ENCODE assay signal across 19 cellular contexts in genomic region chr9:18989865-18990264, GRCh38. TPM values are rescaled to one million over a fixed set of nuclear protein-coding genes. Genes with fewer than 3 reads are reported as not detected.
DNase-seq lines count a peak whose midpoint lies in the region; ATAC-seq, FAIRE-seq and TF ChIP-seq lines count a peak whose summit lies in the region.
"Had no signal": no experiment of that assay in that cellular context is flagged by ENCODE, and none has a peak within 500 bp of the region (broad histone marks: within the 10 kb centered on the region; RNA-seq: fewer than 3 reads in every experiment).

No MANE protein-coding gene starts in this region.

- WGBS in small intestine, 3 donors: 14 to 83% (median 32%) methylated on average over 4 of the region's 4 CpGs

- no peaks in the 10 kb centered on the region for H3K79me2 ChIP-seq in GM23338 (replicated peaks; ENCODE audit: insufficient read depth)

- H3K9me3 ChIP-seq in colonic mucosa (no peaks in the 10 kb centered on the region), small intestine (ENCODE audit: control insufficient read depth, low read depth) (no peaks in the 10 kb centered on the region)
- H3K9me3 ChIP-seq: A549, Caco-2 had no signal

- no peak for FAIRE-seq in small intestine (lab: Jason Lieb, UNC)
- FAIRE-seq: A549, GM12878, GM18507 had no signal

- no peaks in the 10 kb centered on the region for H3K36me3 Mint-ChIP-seq in GM23338 (ENCODE audit: low read depth)
- H3K36me3 Mint-ChIP-seq: CD8-positive, alpha-beta memory T cell had no signal

- ATAC-seq in GM23338: no peak
- no peak for ATAC-seq in GM21576 (IDR thresholded peaks at IDR 0.05; ENCODE audit: unreplicated experiment)
- ATAC-seq: A549, GM12878 had no signal

- H3K27ac ChIP-seq in GM23338 (ENCODE audit: low read depth): no peak overlapping the region
- H3K27ac ChIP-seq in colonic mucosa: no peak overlapping the region
- no peak overlapping the region for H3K27ac ChIP-seq in small intestine (ENCODE audit: low read depth in 1 of 2, low read length in 1 of 2)
- H3K27ac ChIP-seq: A549, BLaER1, GM23248 had no signal

- no peak overlapping the region for H3K4me2 ChIP-seq in GM23338
- H3K4me2 ChIP-seq: A549, BLaER1 had no signal

- H3F3A ChIP-seq in GM23338 (replicated peaks; ENCODE audit: low read depth): no peaks in the 10 kb centered on the region

- 0 out of 2 replicates have a peak overlapping the region, but pooled peaks have one; percentile 28 for H2AFZ ChIP-seq in GM23338
- H2AFZ ChIP-seq: GM23248 had no signal

- no peaks in the 10 kb centered on the region for H3K27me3 ChIP-seq in GM23338 (ENCODE audit: insufficient read depth)
- H3K27me3 ChIP-seq in colonic mucosa: no peaks in the 10 kb centered on the region
- no peaks in the 10 kb centered on the region for H3K27me3 ChIP-seq in small intestine (ENCODE audit: control insufficient read depth in 2 of 2, insufficient read depth in 2 of 2, low read length in 2 of 2)
- H3K27me3 ChIP-seq: BLaER1 had no signal

- intact Hi-C loops in colonic mucosa (cut with DNase I): no loop called here

- H3K4me3 ChIP-seq in GM23338: no peak overlapping the region
- no peak overlapping the region for H3K4me3 ChIP-seq in colonic mucosa
- no peak overlapping the region for H3K4me3 ChIP-seq in small intestine (ENCODE audit: low read depth in 1 of 2, low read length in 2 of 2)
- H3K4me3 ChIP-seq: A549, BLaER1, GM12878, GM23248 had no signal

- no peak overlapping the region for H3K27ac Mint-ChIP-seq in GM23338
- H3K27ac Mint-ChIP-seq: CD8-positive, alpha-beta memory T cell had no signal

- no peaks in the 10 kb centered on the region for H3K9me2 ChIP-seq in GM23338 (ENCODE audit: insufficient read depth)

- H3K27me3 Mint-ChIP-seq in GM23338 (ENCODE audit: insufficient read depth, low read depth, poor library complexity): peaks cover 2% of the 10 kb centered on the region

- H3K36me3 ChIP-seq in GM23338 (ENCODE audit: insufficient read depth) (no peaks in the 10 kb centered on the region), colonic mucosa (no peaks in the 10 kb centered on the region), small intestine (ENCODE audit: control insufficient read depth in 2 of 2, insufficient read depth in 2 of 2, low read length in 2 of 2) (no peaks in the 10 kb centered on the region)
- H3K36me3 ChIP-seq: BLaER1 had no signal

- no peak overlapping the region for H3K9ac ChIP-seq in colonic mucosa (ENCODE audit: low read depth in 2 of 2, low read length in 2 of 2)
- H3K9ac ChIP-seq: BLaER1, GM23248 had no signal

- H3K4me1 Mint-ChIP-seq in GM23338: no peaks in the 10 kb centered on the region
- H3K4me1 Mint-ChIP-seq: CD8-positive, alpha-beta memory T cell had no signal

- no peak overlapping the region for H3K4me3 Mint-ChIP-seq in GM23338
- H3K4me3 Mint-ChIP-seq: CD8-positive, alpha-beta memory T cell had no signal

- TF ChIP-seq CTCF in GM23338 (conservative IDR thresholded peaks at IDR 0.05; ENCODE audit: low read depth in 2 of 2): no peak
- no peak for TF ChIP-seq CTCF in colonic mucosa (IDR thresholded peaks at IDR 0.05)

- no peaks in the 10 kb centered on the region for H4K20me1 ChIP-seq in GM23338 (replicated peaks; ENCODE audit: insufficient read depth)
- H4K20me1 ChIP-seq: BLaER1 had no signal

- H3K4me1 ChIP-seq in GM23338 (ENCODE audit: insufficient read depth) (no peaks in the 10 kb centered on the region), colonic mucosa (no peaks in the 10 kb centered on the region), small intestine (ENCODE audit: control insufficient read depth in 2 of 2, insufficient read depth in 1 of 2, low read depth in 1 of 2, low read length in 1 of 2) (no peaks in the 10 kb centered on the region)
- H3K4me1 ChIP-seq: A549, Caco-2 had no signal

- H3K9me3 Mint-ChIP-seq in GM23338: no peaks in the 10 kb centered on the region
- H3K9me3 Mint-ChIP-seq: CD8-positive, alpha-beta memory T cell had no signal

- DNase-seq in GM23338 (ENCODE audit: low spot score) (no peak), NCI-H2171 treated with DMSO at 0.1 percent for 48 hours (lab: John Stamatoyannopoulos, UW) (peak; percentile 72), colonic mucosa (peak; percentile 27), small intestine (peak; percentile 33), AG08395 (ENCODE audit: low spot score) (no peak), AG20443 (ENCODE audit: low spot score) (no peak)
- DNase-seq: AML-193; Caco-2; CD8-positive, alpha-beta memory T cell; GM23248; H7; IMR-90 had no signal

TF ChIP-seq in GM23338, 12 proteins besides CTCF, POLR2A, EP300 and RAD21 (continues in another document):
- TF ChIP-seq ZNF114 (CRISPR knock-in tag; IDR thresholded peaks at IDR 0.05) (no peak), ZNF331 (CRISPR knock-in tag; IDR thresholded peaks at IDR 0.05; ENCODE audit: low read depth) (no peak), JUNB (IDR thresholded peaks at IDR 0.05; ENCODE audit: unreplicated experiment) (no peak), EZH2phosphoT487 (IDR thresholded peaks at IDR 0.05; ENCODE audit: unreplicated experiment) (no peak), ZNF462 (CRISPR knock-in tag; IDR thresholded peaks at IDR 0.05) (no peak), ETS1 (IDR thresholded peaks at IDR 0.05) (no peak)

RNA-seq across cellular contexts. Expression of gene SAXO1, which starts 43.1 kb away (rescaled TPM):
- total RNA-seq in GM23338 (2014; rRNA removed; shearing (Covaris generic)): not detected in 2 replicates
- polyA plus RNA-seq in GM23338 (2016; fragmentation: Nextera tagmentation; extraction: Ambion mirVana) (0.02 and 0.10 TPM in 2 replicates), small intestine (under 1 TPM in 1 of 3 donors, not detected in 2; 0.01 TPM)
- not detected for total RNA-seq in colonic mucosa
- total RNA-seq: CD8-positive, alpha-beta memory T cell; Daoy; GM12878; GM23248; HT-29; IMR-90 had no signal
- polyA plus RNA-seq: A549; CD8-positive, alpha-beta memory T cell; IMR-90 had no signal

RNA-seq across cellular contexts. Expression of gene RRAGA, which starts 59.4 kb away (rescaled TPM):
- 22.6 and 24.7 TPM in 2 replicates for total RNA-seq in GM23338 (2014; rRNA removed; shearing (Covaris generic))
- 33.7 and 36.1 TPM in 2 replicates for polyA plus RNA-seq in GM23338 (2016; fragmentation: Nextera tagmentation; extraction: Ambion mirVana)
- 10 to 100 TPM; 66.2 to 71.2 TPM for total RNA-seq in colonic mucosa
- polyA plus RNA-seq in small intestine: 10 to 100 TPM; 64.6 to 92.7 (median 65.3) TPM

Comparison
In these comparisons a context has a peak if more than half of its experiments do, and no peak if none do; other contexts are left out.
1. DNase-seq: peak in NCI-H2171 treated with DMSO at 0.1 percent for 48 hours (single experiment), colonic mucosa (single experiment) and small intestine (single experiment); none in GM23338 (single experiment), AG08395 (single experiment) and AG20443 (single experiment).